Comparison of ENCODE assay signal across 26 cellular contexts in the genomic region with DNA sequence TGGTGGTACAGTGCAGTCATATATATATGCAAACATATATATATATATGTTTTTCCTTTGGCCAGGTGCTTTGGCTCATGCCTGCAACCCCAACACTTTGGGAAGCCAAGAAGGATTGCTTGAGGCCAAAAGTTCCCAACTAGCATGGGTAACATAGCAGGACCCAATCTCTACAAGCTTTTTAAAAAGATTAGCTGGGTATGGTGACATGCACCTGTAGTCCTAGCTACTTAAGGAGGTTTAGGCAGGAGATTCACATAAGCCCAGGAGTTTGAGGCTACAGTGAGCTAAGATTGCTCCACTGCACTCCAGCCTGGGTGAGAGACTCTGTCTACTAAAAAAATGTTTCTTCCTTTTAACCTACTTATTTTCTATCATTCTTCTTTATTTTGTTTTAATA. TPM values are rescaled to one million over a fixed set of nuclear protein-coding genes. Genes with fewer than 3 reads are reported as not detected.
"Had no signal": no experiment of that assay in that cellular context is flagged by ENCODE, and none has a peak within 500 bp of the region (broad histone marks: within the 10 kb centered on the region; RNA-seq: fewer than 3 reads in every experiment).

No MANE protein-coding gene starts in this region.

- H3K27ac Mint-ChIP-seq: activated CD4-positive, alpha-beta T cell treated with anti-CD3 and anti-CD28 coated beads, Interleukin-2, amount 10 ng/mL, durations not matched to agents 24 days and 14 days; nephron progenitor cell; stimulated activated memory B cell treated with anti-CD40 and anti-IgM and Interleukin-4, amounts not matched to agents 10 μg/mL and 1 μg/mL and 100 μg/mL, for 72 hours; T-helper 17 cell had no signal

- H3K27me3 ChIP-seq: adrenal gland, ascending aorta, brain microvascular endothelial cell, hepatocyte, right lobe of liver, testis, uterus had no signal

- H3K27ac ChIP-seq: adrenal gland, ascending aorta, brain microvascular endothelial cell, hepatocyte, right lobe of liver, skin epidermis, testis, uterus had no signal

- H3K36me3 Mint-ChIP-seq: stimulated activated memory B cell treated with anti-CD40 and anti-IgM and Interleukin-4, amounts not matched to agents 10 μg/mL and 1 μg/mL and 100 μg/mL, for 72 hours had no signal

- ATAC-seq: esophagus mucosa; left ventricle myocardium superior; right lobe of liver; stimulated activated memory B cell treated with anti-CD40 and anti-IgM and Interleukin-4, amounts not matched to agents 10 μg/mL and 1 μg/mL and 100 μg/mL, for 72 hours; T-helper 17 cell had no signal

- H3K9me3 Mint-ChIP-seq: activated CD4-positive, alpha-beta T cell treated with anti-CD3 and anti-CD28 coated beads, Interleukin-2, amount 10 ng/mL, durations not matched to agents 24 days and 14 days; nephron progenitor cell had no signal

- H3K4me3 ChIP-seq: adrenal gland, ascending aorta, hepatocyte, right lobe of liver, skin epidermis, testis, uterus had no signal

- H3K36me3 ChIP-seq: adrenal gland, ascending aorta, brain microvascular endothelial cell, uterus had no signal

- H3K9me3 ChIP-seq: adrenal gland, ascending aorta, right lobe of liver, testis, uterus had no signal

- DNase-seq: activated CD4-positive, alpha-beta T cell treated with anti-CD3 and anti-CD28 coated beads, Interleukin-2, amount 10 ng/mL, durations not matched to agents 24 days and 14 days; activated CD8-positive, alpha-beta memory T cell treated with anti-CD3 and anti-CD28 coated beads, Interleukin-2, amount 50 U/mL, for 48 hours; activated effector memory CD4-positive, alpha-beta T cell treated with anti-CD3 and anti-CD28 coated beads, Interleukin-2, amount 50 U/mL, for 16 hours; activated naive CD4-positive, alpha-beta T cell treated with anti-CD3 and anti-CD28 coated beads, Interleukin-2, amount 50 U/mL, for 16 hours; activated T-cell treated with anti-CD3 and anti-CD28 coated beads, Interleukin-2, amount 50 U/mL, for 48 hours; adrenal gland; brain microvascular endothelial cell; effector memory CD4-positive, alpha-beta T cell; foreskin melanocyte; kidney glomerular epithelial cell; left ventricle myocardium superior; mammary epithelial cell; nephron progenitor cell; right lobe of liver; SW 1271; T-helper 17 cell; testis; trophoblast cell; uterus had no signal

- H3K4me1 Mint-ChIP-seq: activated CD4-positive, alpha-beta T cell treated with anti-CD3 and anti-CD28 coated beads, Interleukin-2, amount 10 ng/mL, durations not matched to agents 24 days and 14 days; central memory CD8-positive, alpha-beta T cell; nephron progenitor cell; stimulated activated memory B cell treated with anti-CD40 and anti-IgM and Interleukin-4, amounts not matched to agents 10 μg/mL and 1 μg/mL and 100 μg/mL, for 72 hours had no signal

- H3K27me3 Mint-ChIP-seq: activated CD4-positive, alpha-beta T cell treated with anti-CD3 and anti-CD28 coated beads, Interleukin-2, amount 10 ng/mL, durations not matched to agents 24 days and 14 days; central memory CD8-positive, alpha-beta T cell; T-helper 17 cell had no signal

- H3K4me1 ChIP-seq: adrenal gland, ascending aorta, right lobe of liver, testis, uterus had no signal

- H3K4me3 Mint-ChIP-seq: activated CD4-positive, alpha-beta T cell treated with anti-CD3 and anti-CD28 coated beads, Interleukin-2, amount 10 ng/mL, durations not matched to agents 24 days and 14 days; central memory CD8-positive, alpha-beta T cell; nephron progenitor cell; stimulated activated memory B cell treated with anti-CD40 and anti-IgM and Interleukin-4, amounts not matched to agents 10 μg/mL and 1 μg/mL and 100 μg/mL, for 72 hours; T-helper 17 cell had no signal

RNA-seq across cellular contexts. Expression of a gene that starts 10.2 kb away (rescaled TPM):
- total RNA-seq: activated CD4-positive, alpha-beta T cell treated with anti-CD3 and anti-CD28 coated beads, Interleukin-2, amount 10 ng/mL, durations not matched to agents 24 days and 14 days; ascending aorta; esophagus mucosa; mammary epithelial cell; mononuclear cell; T-helper 17 cell had no signal
